1 cellular context compared by ENCODE assay signal in the genomic region with DNA sequence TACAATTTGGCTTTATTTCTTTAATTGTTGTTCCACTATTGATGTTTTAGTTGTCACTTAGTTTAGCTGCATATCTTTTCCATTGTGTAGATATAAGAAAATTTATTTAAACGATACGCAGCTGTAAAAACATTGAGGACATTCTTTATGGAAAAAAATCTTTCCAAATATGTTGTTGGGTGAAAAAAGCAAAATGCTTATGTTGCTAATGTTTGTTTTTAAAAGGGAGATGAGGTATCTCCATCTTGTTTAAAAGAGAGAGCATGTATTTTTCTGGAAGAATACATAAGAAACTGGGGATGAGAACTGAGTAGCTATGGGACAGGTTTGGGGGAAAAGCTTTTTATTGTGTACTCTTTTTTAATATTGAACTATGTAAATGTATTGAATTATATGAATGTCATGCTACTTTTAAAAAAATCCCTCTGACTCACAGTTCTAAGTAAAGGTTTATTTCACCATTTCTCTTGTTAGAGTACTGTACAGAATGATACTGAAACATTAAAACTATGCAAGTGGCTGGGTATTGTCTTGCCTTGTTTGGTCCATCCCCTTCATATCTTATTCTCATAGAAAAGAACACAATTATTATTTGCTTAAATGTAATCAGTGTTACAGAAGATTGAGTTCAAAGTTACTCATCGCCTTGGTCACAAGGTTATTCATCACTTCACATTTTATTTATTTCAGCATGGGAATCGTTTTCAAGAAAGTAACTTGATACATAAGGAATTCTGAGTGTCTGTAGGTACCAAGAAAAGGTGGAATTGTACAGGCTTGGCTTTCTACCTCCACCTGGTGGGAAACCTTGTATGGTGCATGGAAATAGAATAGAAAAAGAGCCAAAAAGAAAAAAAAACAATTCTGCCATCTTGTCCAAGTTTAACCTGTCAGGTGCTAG.
TF ChIP-seq lines count a peak whose summit lies in the region.

No MANE protein-coding gene starts in this region.

TF ChIP-seq in liver, 16 proteins besides CTCF, POLR2A, EP300 and RAD21 (continued from another document):
- TF ChIP-seq, protein P1, sequence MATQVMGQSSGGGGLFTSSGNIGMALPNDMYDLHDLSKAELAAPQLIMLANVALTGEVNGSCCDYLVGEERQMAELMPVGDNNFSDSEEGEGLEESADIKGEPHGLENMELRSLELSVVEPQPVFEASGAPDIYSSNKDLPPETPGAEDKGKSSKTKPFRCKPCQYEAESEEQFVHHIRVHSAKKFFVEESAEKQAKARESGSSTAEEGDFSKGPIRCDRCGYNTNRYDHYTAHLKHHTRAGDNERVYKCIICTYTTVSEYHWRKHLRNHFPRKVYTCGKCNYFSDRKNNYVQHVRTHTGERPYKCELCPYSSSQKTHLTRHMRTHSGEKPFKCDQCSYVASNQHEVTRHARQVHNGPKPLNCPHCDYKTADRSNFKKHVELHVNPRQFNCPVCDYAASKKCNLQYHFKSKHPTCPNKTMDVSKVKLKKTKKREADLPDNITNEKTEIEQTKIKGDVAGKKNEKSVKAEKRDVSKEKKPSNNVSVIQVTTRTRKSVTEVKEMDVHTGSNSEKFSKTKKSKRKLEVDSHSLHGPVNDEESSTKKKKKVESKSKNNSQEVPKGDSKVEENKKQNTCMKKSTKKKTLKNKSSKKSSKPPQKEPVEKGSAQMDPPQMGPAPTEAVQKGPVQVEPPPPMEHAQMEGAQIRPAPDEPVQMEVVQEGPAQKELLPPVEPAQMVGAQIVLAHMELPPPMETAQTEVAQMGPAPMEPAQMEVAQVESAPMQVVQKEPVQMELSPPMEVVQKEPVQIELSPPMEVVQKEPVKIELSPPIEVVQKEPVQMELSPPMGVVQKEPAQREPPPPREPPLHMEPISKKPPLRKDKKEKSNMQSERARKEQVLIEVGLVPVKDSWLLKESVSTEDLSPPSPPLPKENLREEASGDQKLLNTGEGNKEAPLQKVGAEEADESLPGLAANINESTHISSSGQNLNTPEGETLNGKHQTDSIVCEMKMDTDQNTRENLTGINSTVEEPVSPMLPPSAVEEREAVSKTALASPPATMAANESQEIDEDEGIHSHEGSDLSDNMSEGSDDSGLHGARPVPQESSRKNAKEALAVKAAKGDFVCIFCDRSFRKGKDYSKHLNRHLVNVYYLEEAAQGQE (IDR thresholded peaks at IDR 0.05): no peak
- TF ChIP-seq GABPA (IDR thresholded peaks at IDR 0.05 in 1 of 2, conservative IDR thresholded peaks at IDR 0.05 in 1 of 2) (no peak), HNF4A (conservative IDR thresholded peaks at IDR 0.05) (no peak), NR2F2 (IDR thresholded peaks at IDR 0.05) (no peak)
- TF ChIP-seq, protein P2, sequence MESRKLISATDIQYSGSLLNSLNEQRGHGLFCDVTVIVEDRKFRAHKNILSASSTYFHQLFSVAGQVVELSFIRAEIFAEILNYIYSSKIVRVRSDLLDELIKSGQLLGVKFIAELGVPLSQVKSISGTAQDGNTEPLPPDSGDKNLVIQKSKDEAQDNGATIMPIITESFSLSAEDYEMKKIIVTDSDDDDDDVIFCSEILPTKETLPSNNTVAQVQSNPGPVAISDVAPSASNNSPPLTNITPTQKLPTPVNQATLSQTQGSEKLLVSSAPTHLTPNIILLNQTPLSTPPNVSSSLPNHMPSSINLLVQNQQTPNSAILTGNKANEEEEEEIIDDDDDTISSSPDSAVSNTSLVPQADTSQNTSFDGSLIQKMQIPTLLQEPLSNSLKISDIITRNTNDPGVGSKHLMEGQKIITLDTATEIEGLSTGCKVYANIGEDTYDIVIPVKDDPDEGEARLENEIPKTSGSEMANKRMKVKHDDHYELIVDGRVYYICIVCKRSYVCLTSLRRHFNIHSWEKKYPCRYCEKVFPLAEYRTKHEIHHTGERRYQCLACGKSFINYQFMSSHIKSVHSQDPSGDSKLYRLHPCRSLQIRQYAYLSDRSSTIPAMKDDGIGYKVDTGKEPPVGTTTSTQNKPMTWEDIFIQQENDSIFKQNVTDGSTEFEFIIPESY (IDR thresholded peaks at IDR 0.05): no peak
TF ChIP-seq in liver: peak in this region for 0.
